Comparison of ENCODE assay signal across 7 cellular contexts in the genomic region with DNA sequence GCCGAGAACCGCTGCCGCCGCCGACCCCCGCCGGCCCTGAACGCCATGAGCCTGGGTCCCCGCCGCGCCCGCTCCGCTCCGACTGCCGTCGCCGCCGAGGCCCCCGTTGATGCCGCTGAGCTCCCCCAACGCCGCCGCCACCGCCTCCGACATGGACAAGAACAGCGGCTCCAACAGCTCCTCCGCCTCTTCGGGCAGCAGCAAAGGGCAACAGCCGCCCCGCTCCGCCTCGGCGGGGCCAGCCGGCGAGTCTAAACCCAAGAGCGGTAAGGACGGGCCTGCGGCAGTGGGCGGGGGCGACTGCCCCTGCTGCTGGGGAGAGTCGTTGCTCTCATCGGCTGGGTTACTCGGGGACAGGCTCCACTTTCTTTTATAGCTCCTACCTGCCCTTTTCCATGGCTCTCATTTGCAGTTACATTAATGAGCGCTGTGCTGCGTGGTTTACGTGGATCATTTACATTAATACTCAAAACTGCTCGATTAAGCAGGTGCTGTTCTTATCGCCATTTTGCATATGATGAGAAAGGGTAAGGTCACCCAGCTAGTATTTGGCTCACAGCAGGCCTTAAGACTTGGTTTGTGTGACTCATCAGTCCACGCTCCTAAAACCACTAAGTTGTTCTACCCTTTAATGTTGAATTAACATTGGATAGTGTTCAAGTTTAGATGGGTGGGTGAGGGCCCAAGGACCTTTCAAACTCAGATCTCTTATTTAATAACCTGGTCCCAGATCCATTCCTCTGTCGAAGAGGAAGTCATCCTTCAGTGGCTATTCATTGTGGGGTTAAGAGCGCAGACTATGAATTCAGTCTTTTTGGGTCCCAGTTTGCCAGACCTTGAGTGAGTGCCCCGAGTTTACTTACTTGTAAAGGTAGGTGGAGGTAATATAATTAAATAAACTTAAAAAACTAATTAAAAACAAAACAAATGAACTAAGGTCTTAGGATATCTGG. TPM values are rescaled to one million over a fixed set of nuclear protein-coding genes. Genes with fewer than 3 reads are reported as not detected.
DNase-seq lines count a peak whose midpoint lies in the region; ATAC-seq, FAIRE-seq and TF ChIP-seq lines count a peak whose summit lies in the region.

No MANE protein-coding gene starts in this region.

- DNase-seq in GM12892 (ENCODE audit: insufficient read length) (peak; percentile 46), NCI-H1105 treated with DMSO at 0.1 percent for 48 hours (lab: John Stamatoyannopoulos, UW) (peak; percentile 49), dermis blood vessel endothelial cell (peak; percentile 73), lung microvascular endothelial cell (ENCODE audit: low read depth in 2 of 2) (peak; percentile 69 to 84)
- peak; percentile 67 for DNase-seq in activated CD4-positive, alpha-beta T cell treated with anti-CD3 and anti-CD28 coated beads for 48 hours
- DNase-seq in stimulated activated effector memory CD8-positive, alpha-beta T cell treated with anti-CD3 and anti-CD28 coated beads, Interleukin-12 subunit alpha, Interleukin-12 subunit beta, amount 100 ng/mL, for 72 hours (ENCODE audit: low spot score in 2 of 2): peak; percentile 41 to 75

- H3K4me1 Mint-ChIP-seq in stimulated activated effector memory CD8-positive, alpha-beta T cell treated with anti-CD3 and anti-CD28 coated beads, Interleukin-12 subunit alpha, Interleukin-12 subunit beta, amount 100 ng/mL, for 72 hours: peaks cover 40% of the 10 kb centered on the region

- peak; percentile 43 for ATAC-seq in HG02571 (IDR thresholded peaks at IDR 0.05; ENCODE audit: unreplicated experiment)
- peak; percentile 71 for ATAC-seq in stimulated activated effector memory CD8-positive, alpha-beta T cell treated with anti-CD3 and anti-CD28 coated beads, Interleukin-12 subunit alpha, Interleukin-12 subunit beta, amount 100 ng/mL, for 72 hours

- TF ChIP-seq POLR2A in GM12892 (IDR thresholded peaks at IDR 0.05; ENCODE audit: low read depth, low read length): no peak

- peak overlapping the region; percentile 88 for H3K4me3 Mint-ChIP-seq in stimulated activated effector memory CD8-positive, alpha-beta T cell treated with anti-CD3 and anti-CD28 coated beads, Interleukin-12 subunit alpha, Interleukin-12 subunit beta, amount 100 ng/mL, for 72 hours

- peak; percentile 42 for FAIRE-seq in GM12892 (lab: Jason Lieb, UNC)

- H3K27ac Mint-ChIP-seq in stimulated activated effector memory CD8-positive, alpha-beta T cell treated with anti-CD3 and anti-CD28 coated beads, Interleukin-12 subunit alpha, Interleukin-12 subunit beta, amount 100 ng/mL, for 72 hours: peak overlapping the region; percentile 98

- H3K9me3 Mint-ChIP-seq in stimulated activated effector memory CD8-positive, alpha-beta T cell treated with anti-CD3 and anti-CD28 coated beads, Interleukin-12 subunit alpha, Interleukin-12 subunit beta, amount 100 ng/mL, for 72 hours: no peaks in the 10 kb centered on the region

- H3K36me3 Mint-ChIP-seq in stimulated activated effector memory CD8-positive, alpha-beta T cell treated with anti-CD3 and anti-CD28 coated beads, Interleukin-12 subunit alpha, Interleukin-12 subunit beta, amount 100 ng/mL, for 72 hours: peaks cover 45% of the 10 kb centered on the region

RNA-seq across cellular contexts. Expression of a gene that starts 0.8 kb away (rescaled TPM):
- 83.8 TPM for polyA plus RNA-seq in GM12892 (2012; ENCODE audit: missing spikeins)
- total RNA-seq in dermis blood vessel endothelial cell (118 and 308 TPM in 2 replicates), lung microvascular endothelial cell (90.2 and 127 TPM in 2 replicates)

RNA-seq across cellular contexts. Expression of a gene that starts 6.0 kb away (rescaled TPM):
- 44.8 TPM for polyA plus RNA-seq in GM12892 (2012; ENCODE audit: missing spikeins)
- total RNA-seq in dermis blood vessel endothelial cell (30.3 and 34.9 TPM in 2 replicates), lung microvascular endothelial cell (19.0 and 21.8 TPM in 2 replicates)

RNA-seq across cellular contexts. Expression of a gene that starts 39.1 kb away (rescaled TPM):
- 272 TPM for polyA plus RNA-seq in GM12892 (2012; ENCODE audit: missing spikeins)
- total RNA-seq in dermis blood vessel endothelial cell (265 and 287 TPM in 2 replicates), lung microvascular endothelial cell (189 and 344 TPM in 2 replicates)

RNA-seq across cellular contexts. Expression of a gene that starts 46.2 kb away (rescaled TPM):
- polyA plus RNA-seq in GM12892 (2012; ENCODE audit: missing spikeins): 52.9 TPM
- total RNA-seq in dermis blood vessel endothelial cell: 28.6 and 35.2 TPM in 2 replicates
- total RNA-seq in lung microvascular endothelial cell: 19.8 and 23.6 TPM in 2 replicates

Comparison
In these comparisons a context has a peak if more than half of its experiments do, and no peak if none do; other contexts are left out.
1. Peak in every context shown above with its lines: DNase-seq and ATAC-seq.